In genomic region chr17:12288007-12288406, GRCh38 we compare ENCODE assay signal across 1 cellular context.
TF ChIP-seq lines count a peak whose summit lies in the region.

No MANE protein-coding gene starts in this region.

TF ChIP-seq in HEK293, 187 proteins besides CTCF, POLR2A, EP300 and RAD21 (continued from another document):
- TF ChIP-seq ATF2 (tag by site-specific recombination; IDR thresholded peaks at IDR 0.05; ENCODE audit: low read depth) (peak; percentile 57; the same call in 1 of the 2 replicates), ZNF18 (tag by site-specific recombination; IDR thresholded peaks at IDR 0.05) (no peak)
